In the genomic region with DNA sequence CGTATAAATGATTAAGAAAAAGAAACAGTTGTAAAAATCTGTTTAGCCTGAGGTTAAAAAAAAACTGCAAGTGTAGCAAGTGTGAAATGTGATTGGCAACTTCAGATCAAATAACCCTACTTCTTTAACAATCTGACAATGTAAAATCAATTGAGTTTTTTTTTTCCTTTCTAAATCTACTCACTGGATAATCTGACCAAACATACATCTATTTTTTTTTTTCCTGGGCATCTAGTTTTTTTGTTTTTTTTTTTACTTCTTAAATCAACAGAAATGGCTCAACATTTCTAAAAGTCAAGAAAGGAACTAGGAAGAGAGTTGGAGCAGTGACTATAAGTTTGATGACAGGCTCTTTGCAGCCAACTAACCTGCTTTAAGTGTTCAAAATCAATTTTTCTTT, we compare ENCODE assay signal across 2 cellular contexts.
TF ChIP-seq lines count a peak whose summit lies in the region.

No MANE protein-coding gene starts in this region.

TF ChIP-seq in SK-N-SH, 30 proteins besides CTCF, POLR2A, EP300 and RAD21 (continued from another document):
- TF ChIP-seq MEF2A (IDR thresholded peaks at IDR 0.05; ENCODE audit: borderline replicate concordance, low read depth) = no peak
- TF ChIP-seq MXI1 (IDR thresholded peaks at IDR 0.05; ENCODE audit: low read depth, low read length) = no peak
- no peak for TF ChIP-seq POLR2AphosphoS5 (IDR thresholded peaks at IDR 0.05; ENCODE audit: low read depth, low read length)
- TF ChIP-seq FOSL2 (IDR thresholded peaks at IDR 0.05; ENCODE audit: borderline replicate concordance, low read depth) = no peak
- no peak for TF ChIP-seq SMC3 (IDR thresholded peaks at IDR 0.05; ENCODE audit: low read depth, low read length)
- TF ChIP-seq TAF1 (IDR thresholded peaks at IDR 0.05; ENCODE audit: borderline replicate concordance, low read depth, low read length) = no peak
- TF ChIP-seq NRF1 (IDR thresholded peaks at IDR 0.05; ENCODE audit: low read depth, low read length) = no peak

TF ChIP-seq in SK-N-SH treated with all-trans-retinoic acid at 6 μM for 48 hours, 23 proteins besides CTCF, POLR2A, EP300 and RAD21 (continued from another document):
- TF ChIP-seq CSRNP3 (CRISPR knock-in tag; IDR thresholded peaks at IDR 0.05) (no peak), ZFP3 (CRISPR knock-in tag; IDR thresholded peaks at IDR 0.05) (no peak), PPARA (CRISPR knock-in tag; IDR thresholded peaks at IDR 0.05; ENCODE audit: borderline replicate concordance) (no peak), RARB (CRISPR knock-in tag; IDR thresholded peaks at IDR 0.05) (no peak), ZNF565 (CRISPR knock-in tag; conservative IDR thresholded peaks at IDR 0.05; ENCODE audit: low read depth) (no peak), BACH2 (CRISPR knock-in tag; IDR thresholded peaks at IDR 0.05; ENCODE audit: borderline replicate concordance) (no peak), TCF4 (CRISPR knock-in tag; IDR thresholded peaks at IDR 0.05; ENCODE audit: borderline replicate concordance) (no peak), ZNF8 (CRISPR knock-in tag; IDR thresholded peaks at IDR 0.05) (no peak), TOX (CRISPR knock-in tag; IDR thresholded peaks at IDR 0.05; ENCODE audit: borderline replicate concordance) (no peak), ZNF70 (CRISPR knock-in tag; IDR thresholded peaks at IDR 0.05) (no peak), CREB5 (CRISPR knock-in tag; IDR thresholded peaks at IDR 0.05; ENCODE audit: low read depth) (no peak), ZC3H10 (CRISPR knock-in tag; IDR thresholded peaks at IDR 0.05) (no peak)
- TF ChIP-seq, protein P1, sequence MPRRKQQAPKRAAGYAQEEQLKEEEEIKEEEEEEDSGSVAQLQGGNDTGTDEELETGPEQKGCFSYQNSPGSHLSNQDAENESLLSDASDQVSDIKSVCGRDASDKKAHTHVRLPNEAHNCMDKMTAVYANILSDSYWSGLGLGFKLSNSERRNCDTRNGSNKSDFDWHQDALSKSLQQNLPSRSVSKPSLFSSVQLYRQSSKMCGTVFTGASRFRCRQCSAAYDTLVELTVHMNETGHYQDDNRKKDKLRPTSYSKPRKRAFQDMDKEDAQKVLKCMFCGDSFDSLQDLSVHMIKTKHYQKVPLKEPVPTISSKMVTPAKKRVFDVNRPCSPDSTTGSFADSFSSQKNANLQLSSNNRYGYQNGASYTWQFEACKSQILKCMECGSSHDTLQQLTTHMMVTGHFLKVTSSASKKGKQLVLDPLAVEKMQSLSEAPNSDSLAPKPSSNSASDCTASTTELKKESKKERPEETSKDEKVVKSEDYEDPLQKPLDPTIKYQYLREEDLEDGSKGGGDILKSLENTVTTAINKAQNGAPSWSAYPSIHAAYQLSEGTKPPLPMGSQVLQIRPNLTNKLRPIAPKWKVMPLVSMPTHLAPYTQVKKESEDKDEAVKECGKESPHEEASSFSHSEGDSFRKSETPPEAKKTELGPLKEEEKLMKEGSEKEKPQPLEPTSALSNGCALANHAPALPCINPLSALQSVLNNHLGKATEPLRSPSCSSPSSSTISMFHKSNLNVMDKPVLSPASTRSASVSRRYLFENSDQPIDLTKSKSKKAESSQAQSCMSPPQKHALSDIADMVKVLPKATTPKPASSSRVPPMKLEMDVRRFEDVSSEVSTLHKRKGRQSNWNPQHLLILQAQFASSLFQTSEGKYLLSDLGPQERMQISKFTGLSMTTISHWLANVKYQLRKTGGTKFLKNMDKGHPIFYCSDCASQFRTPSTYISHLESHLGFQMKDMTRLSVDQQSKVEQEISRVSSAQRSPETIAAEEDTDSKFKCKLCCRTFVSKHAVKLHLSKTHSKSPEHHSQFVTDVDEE (CRISPR knock-in tag; IDR thresholded peaks at IDR 0.05) = no peak
- TF ChIP-seq, protein P2, sequence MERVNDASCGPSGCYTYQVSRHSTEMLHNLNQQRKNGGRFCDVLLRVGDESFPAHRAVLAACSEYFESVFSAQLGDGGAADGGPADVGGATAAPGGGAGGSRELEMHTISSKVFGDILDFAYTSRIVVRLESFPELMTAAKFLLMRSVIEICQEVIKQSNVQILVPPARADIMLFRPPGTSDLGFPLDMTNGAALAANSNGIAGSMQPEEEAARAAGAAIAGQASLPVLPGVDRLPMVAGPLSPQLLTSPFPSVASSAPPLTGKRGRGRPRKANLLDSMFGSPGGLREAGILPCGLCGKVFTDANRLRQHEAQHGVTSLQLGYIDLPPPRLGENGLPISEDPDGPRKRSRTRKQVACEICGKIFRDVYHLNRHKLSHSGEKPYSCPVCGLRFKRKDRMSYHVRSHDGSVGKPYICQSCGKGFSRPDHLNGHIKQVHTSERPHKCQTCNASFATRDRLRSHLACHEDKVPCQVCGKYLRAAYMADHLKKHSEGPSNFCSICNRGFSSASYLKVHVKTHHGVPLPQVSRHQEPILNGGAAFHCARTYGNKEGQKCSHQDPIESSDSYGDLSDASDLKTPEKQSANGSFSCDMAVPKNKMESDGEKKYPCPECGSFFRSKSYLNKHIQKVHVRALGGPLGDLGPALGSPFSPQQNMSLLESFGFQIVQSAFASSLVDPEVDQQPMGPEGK (CRISPR knock-in tag; IDR thresholded peaks at IDR 0.05; ENCODE audit: borderline replicate concordance) = no peak
TF ChIP-seq in SK-N-SH treated with all-trans-retinoic acid at 6 μM for 48 hours: peak in this region for 0.
